Comparison of ENCODE assay signal across 10 cellular contexts in the genomic region with DNA sequence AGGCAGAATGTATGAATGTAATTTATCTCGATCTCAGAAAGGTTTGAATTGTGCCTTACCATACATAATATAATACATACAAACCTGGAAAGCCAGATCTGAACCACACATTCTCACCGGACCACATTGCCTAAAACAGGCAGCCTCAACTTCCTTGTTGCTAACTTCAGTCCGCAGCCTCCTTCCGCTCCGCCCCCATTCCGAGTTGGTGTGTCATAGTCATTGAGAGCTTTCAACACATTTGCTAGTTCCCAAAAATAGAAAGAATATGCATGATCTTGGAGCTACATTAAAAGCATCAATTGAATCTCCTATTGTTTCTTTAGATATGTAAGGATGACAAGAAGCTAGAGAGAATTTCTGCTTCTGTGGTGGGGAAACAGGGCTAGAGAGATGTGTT.
DNase-seq lines count a peak whose midpoint lies in the region; ATAC-seq and TF ChIP-seq lines count a peak whose summit lies in the region.
"Had no signal": no experiment of that assay in that cellular context is flagged by ENCODE, and none has a peak within 500 bp of the region (broad histone marks: within the 10 kb centered on the region; RNA-seq: fewer than 3 reads in every experiment).

No MANE protein-coding gene starts in this region.

- H3K4me3 ChIP-seq in HFF-Myc (replicated peaks; ENCODE audit: low read depth, low read length) (no peak overlapping the region), adipocyte (ENCODE audit: low read length) (peak overlapping the region; percentile 30), cardiac muscle cell (no peak overlapping the region)

- H3K27me3 ChIP-seq in adipocyte (replicated peaks; ENCODE audit: control insufficient read depth, insufficient read depth, low read length) (peaks cover 7% of the 10 kb centered on the region), cardiac muscle cell (no peaks in the 10 kb centered on the region)

- ATAC-seq in GM19452 (IDR thresholded peaks at IDR 0.05; ENCODE audit: unreplicated experiment) (no peak), GM18873 (IDR thresholded peaks at IDR 0.05; ENCODE audit: low FRiP score, unreplicated experiment) (no peak), HG03571 (IDR thresholded peaks at IDR 0.05; ENCODE audit: unreplicated experiment) (no peak)

- peak overlapping the region; percentile 66 for H3K27ac ChIP-seq in cardiac muscle cell

- H3K9me3 ChIP-seq in adipocyte (ENCODE audit: control insufficient read depth, low read length) (peaks cover under 1% of the 10 kb centered on the region), cardiac muscle cell (ENCODE audit: low read depth) (no peaks in the 10 kb centered on the region)

- DNase-seq in HFF-Myc (ENCODE audit: extremely low read depth, low read depth) (peak; percentile 30), adipocyte (ENCODE audit: low read depth) (peak; percentile 63), cardiac muscle cell (ENCODE audit: low read depth in 1 of 2, low spot score in 1 of 2) (peak; percentile 7 to 86), superior temporal gyrus (ENCODE audit: extremely low spot score) (peak; percentile 8), NCI-H526 (lab: John Stamatoyannopoulos, UW) (no peak)
- DNase-seq: NCI-H2081 treated with DMSO at 0.1 percent for 48 hours, T-helper 9 cell had no signal

- H3K9ac ChIP-seq in adipocyte (ENCODE audit: low read length): no peak overlapping the region

- no peaks in the 10 kb centered on the region for H3K36me3 ChIP-seq in adipocyte (ENCODE audit: control insufficient read depth, insufficient read depth, low read length, severe bottlenecking)
- H3K36me3 ChIP-seq in cardiac muscle cell: no peaks in the 10 kb centered on the region

- peaks cover 36% of the 10 kb centered on the region for H3K4me1 ChIP-seq in adipocyte (ENCODE audit: control insufficient read depth, insufficient read depth, low read length)
- H3K4me1 ChIP-seq in cardiac muscle cell (ENCODE audit: low read depth): peaks cover 10% of the 10 kb centered on the region

- TF ChIP-seq CTCF in HFF-Myc (IDR thresholded peaks at IDR 0.05; ENCODE audit: low read depth, low read length, missing control alignments): no peak
- TF ChIP-seq CTCF in cardiac muscle cell (IDR thresholded peaks at IDR 0.05; ENCODE audit: low read depth, low read length): no peak

Comparison
In these comparisons a context has a peak if more than half of its experiments do, and no peak if none do; other contexts are left out.
1. DNase-seq: peak in HFF-Myc (single experiment), adipocyte (single experiment), cardiac muscle cell (2 of 2) and superior temporal gyrus (single experiment); none in NCI-H526 (0 of 2).